ENCODE assay signal across 1 cellular context in genomic region chr10:43202224-43202656, GRCh38.
TF ChIP-seq lines count a peak whose summit lies in the region.

No MANE protein-coding gene starts in this region.

TF ChIP-seq in K562, 482 proteins besides CTCF, POLR2A, EP300 and RAD21 (continued from another document and continues in another):
- TF ChIP-seq ZNF407 (IDR thresholded peaks at IDR 0.05; ENCODE audit: low read depth) (no peak), ZBTB49 (CRISPR knock-in tag; IDR thresholded peaks at IDR 0.05; ENCODE audit: borderline replicate concordance) (no peak), YY1 (IDR thresholded peaks at IDR 0.05; ENCODE audit: borderline replicate concordance in 1 of 3, control insufficient read depth in 1 of 3, extremely low read depth in 1 of 3, insufficient read depth in 3 of 3, insufficient read length in 1 of 3, insufficient replicate concordance in 2 of 3, low read depth in 1 of 3, low read length in 2 of 3) (peak in 1 of 3 experiments; percentile 15), ATF1 (CRISPR knock-in tag; IDR thresholded peaks at IDR 0.05) (no peak), ATF1 (tag; IDR thresholded peaks at IDR 0.05) (peak; percentile 61), BRCA1 (IDR thresholded peaks at IDR 0.05) (no peak), BRCA1 (CRISPR knock-in tag; IDR thresholded peaks at IDR 0.05) (no peak), HDAC1 (IDR thresholded peaks at IDR 0.05) (peak in 1 of 2 experiments; percentile 95; a peak in 2 of 4 replicates), MAFK (IDR thresholded peaks at IDR 0.05; ENCODE audit: low read length) (no peak), KLF13 (tag; IDR thresholded peaks at IDR 0.05; ENCODE audit: borderline replicate concordance, low read depth) (peak; percentile 96), FOXK2 (conservative IDR thresholded peaks at IDR 0.05 in 1 of 2, IDR thresholded peaks at IDR 0.05 in 1 of 2; ENCODE audit: low read depth in 2 of 2) (peak; percentile 23 to 38; a peak in 1 of 4 replicates), ZFP36 (IDR thresholded peaks at IDR 0.05; ENCODE audit: low read depth, low read length, partially characterized antibody) (no peak), SAFB (IDR thresholded peaks at IDR 0.05; ENCODE audit: borderline replicate concordance, low read depth, low read length) (peak; percentile 69; the same call in 1 of the 2 replicates), ARID1B (IDR thresholded peaks at IDR 0.05) (peak; percentile 35; the same call in 1 of the 2 replicates), CXXC5 (CRISPR knock-in tag; IDR thresholded peaks at IDR 0.05) (peak; percentile 81), ATF7 (IDR thresholded peaks at IDR 0.05) (peak; percentile 62), ASH1L (IDR thresholded peaks at IDR 0.05; ENCODE audit: borderline replicate concordance, low read depth, partially characterized antibody) (no peak), ZBTB33 (CRISPR knock-in tag; IDR thresholded peaks at IDR 0.05) (peak; percentile 34; the same call in 1 of the 2 replicates), XRCC5 (IDR thresholded peaks at IDR 0.05; ENCODE audit: low read depth, low read length) (peak; percentile 71; the same call in 1 of the 2 replicates), SAP30 (IDR thresholded peaks at IDR 0.05; ENCODE audit: borderline replicate concordance, insufficient read depth, low read depth, low read length, poor library complexity, severe bottlenecking) (peak; percentile 96), RNF2 (IDR thresholded peaks at IDR 0.05) (no peak), NONO (IDR thresholded peaks at IDR 0.05; ENCODE audit: low read depth in 2 of 2, low read length in 1 of 2) (peak in 1 of 2 experiments; percentile 75; a peak in 1 of 4 replicates), KLF1 (tag; IDR thresholded peaks at IDR 0.05) (peak; percentile 82; the same call in 1 of the 2 replicates), HDAC8 (tag; IDR thresholded peaks at IDR 0.05) (no peak), THAP12 (CRISPR knock-in tag; IDR thresholded peaks at IDR 0.05) (peak; percentile 40; the same call in 1 of the 2 replicates), CEBPZ (IDR thresholded peaks at IDR 0.05; ENCODE audit: borderline replicate concordance, low read depth, low read length) (no peak), BHLHE40 (IDR thresholded peaks at IDR 0.05; ENCODE audit: low read length) (peak; percentile 28; the same call in 1 of the 2 replicates), HDAC2 (IDR thresholded peaks at IDR 0.05) (peak; percentile 88), E2F6 (IDR thresholded peaks at IDR 0.05; ENCODE audit: borderline replicate concordance in 1 of 2, extremely low read depth in 1 of 2, insufficient read depth in 1 of 2, insufficient read length in 1 of 2, low read depth in 1 of 2, low read length in 1 of 2, poor library complexity in 1 of 2, severe bottlenecking in 1 of 2) (peak; percentile 50 to 71), PRDM10 (IDR thresholded peaks at IDR 0.05; ENCODE audit: partially characterized antibody) (peak; percentile 66), DPF2 (IDR thresholded peaks at IDR 0.05) (peak; percentile 19; the same call in 1 of the 2 replicates), NFYB (IDR thresholded peaks at IDR 0.05; ENCODE audit: extremely low read depth, insufficient read length) (no peak), FOXJ3 (CRISPR knock-in tag; IDR thresholded peaks at IDR 0.05) (no peak), ZNF583 (CRISPR knock-in tag; IDR thresholded peaks at IDR 0.05) (no peak)
